Comparison of ENCODE assay signal across 1 cellular context in the genomic region with DNA sequence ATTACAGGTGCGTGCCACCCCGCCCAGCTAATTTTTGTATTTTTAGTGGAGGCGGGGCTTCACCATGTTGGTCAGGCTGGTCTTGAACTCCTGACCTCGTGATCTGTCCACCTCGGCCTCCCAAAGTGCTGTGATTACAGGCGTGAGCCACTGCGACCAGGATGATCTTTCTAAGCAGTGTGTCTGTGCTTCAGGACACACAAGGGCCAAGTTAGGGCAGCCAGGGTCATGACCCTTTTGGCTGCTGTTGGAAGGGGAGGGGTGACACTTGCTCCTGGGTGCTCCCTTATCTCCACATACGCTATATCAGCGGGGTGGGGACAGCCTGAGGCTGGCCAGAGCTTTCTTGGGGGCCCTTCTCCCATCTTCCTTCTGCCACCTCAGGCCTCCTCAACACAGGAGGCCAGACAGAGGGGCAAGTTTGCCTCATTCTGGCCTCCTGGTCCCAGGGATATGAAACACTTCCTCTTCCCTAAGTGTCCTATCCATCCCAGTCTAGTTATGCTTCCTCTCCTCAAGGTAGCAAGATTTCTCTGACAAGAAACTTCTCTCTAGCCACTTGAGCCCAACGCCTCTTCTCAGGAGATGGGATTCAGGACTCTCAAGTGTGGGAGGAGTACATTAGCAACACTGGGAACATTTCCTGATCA.
TF ChIP-seq lines count a peak whose summit lies in the region.

No MANE protein-coding gene starts in this region.

TF ChIP-seq in K562, 482 proteins besides CTCF, POLR2A, EP300 and RAD21 (continued from another document):
- TF ChIP-seq, protein P1, sequence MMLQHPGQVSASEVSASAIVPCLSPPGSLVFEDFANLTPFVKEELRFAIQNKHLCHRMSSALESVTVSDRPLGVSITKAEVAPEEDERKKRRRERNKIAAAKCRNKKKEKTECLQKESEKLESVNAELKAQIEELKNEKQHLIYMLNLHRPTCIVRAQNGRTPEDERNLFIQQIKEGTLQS (IDR thresholded peaks at IDR 0.05), result no peak
- TF ChIP-seq, protein P1 (CRISPR knock-in tag; conservative IDR thresholded peaks at IDR 0.05), result no peak
- TF ChIP-seq FOXJ3 (CRISPR knock-in tag; IDR thresholded peaks at IDR 0.05) (no peak), SMAD1 (IDR thresholded peaks at IDR 0.05; ENCODE audit: low read depth, low read length, partially characterized antibody) (no peak), ATF7 (IDR thresholded peaks at IDR 0.05) (peak; percentile 49; the same call in 1 of the 2 replicates), DPF2 (IDR thresholded peaks at IDR 0.05) (peak; percentile 56), TCF3 (CRISPR knock-in tag; IDR thresholded peaks at IDR 0.05) (peak; percentile 10; the same call in 1 of the 2 replicates), MAFF (IDR thresholded peaks at IDR 0.05; ENCODE audit: low read length) (no peak), CBFA2T2 (conservative IDR thresholded peaks at IDR 0.05) (peak; percentile 16; the same call in 1 of the 2 replicates), HCFC1 (IDR thresholded peaks at IDR 0.05; ENCODE audit: low read depth, low read length) (no peak), FOXP1 (CRISPR knock-in tag; IDR thresholded peaks at IDR 0.05) (no peak), CTBP1 (IDR thresholded peaks at IDR 0.05; ENCODE audit: borderline replicate concordance) (peak; percentile 83; the same call in 1 of the 2 replicates), ZBED1 (IDR thresholded peaks at IDR 0.05) (no peak), ZNF644 (tag; IDR thresholded peaks at IDR 0.05; ENCODE audit: low read depth) (no peak), ZNF79 (CRISPR knock-in tag; IDR thresholded peaks at IDR 0.05; ENCODE audit: low read depth) (no peak), NBN (IDR thresholded peaks at IDR 0.05; ENCODE audit: low read depth) (no peak; the same call in 1 of the 2 replicates), SPI1 (IDR thresholded peaks at IDR 0.05; ENCODE audit: borderline replicate concordance, low read depth, low read length) (peak; percentile 74; the same call in 1 of the 2 replicates), SMARCE1 (IDR thresholded peaks at IDR 0.05) (0 out of 2 replicates have a peak, but pooled peaks have one; percentile 46), RBM22 (IDR thresholded peaks at IDR 0.05; ENCODE audit: low read depth, low read length, poor library complexity, severe bottlenecking) (no peak)
